In the genomic region with DNA sequence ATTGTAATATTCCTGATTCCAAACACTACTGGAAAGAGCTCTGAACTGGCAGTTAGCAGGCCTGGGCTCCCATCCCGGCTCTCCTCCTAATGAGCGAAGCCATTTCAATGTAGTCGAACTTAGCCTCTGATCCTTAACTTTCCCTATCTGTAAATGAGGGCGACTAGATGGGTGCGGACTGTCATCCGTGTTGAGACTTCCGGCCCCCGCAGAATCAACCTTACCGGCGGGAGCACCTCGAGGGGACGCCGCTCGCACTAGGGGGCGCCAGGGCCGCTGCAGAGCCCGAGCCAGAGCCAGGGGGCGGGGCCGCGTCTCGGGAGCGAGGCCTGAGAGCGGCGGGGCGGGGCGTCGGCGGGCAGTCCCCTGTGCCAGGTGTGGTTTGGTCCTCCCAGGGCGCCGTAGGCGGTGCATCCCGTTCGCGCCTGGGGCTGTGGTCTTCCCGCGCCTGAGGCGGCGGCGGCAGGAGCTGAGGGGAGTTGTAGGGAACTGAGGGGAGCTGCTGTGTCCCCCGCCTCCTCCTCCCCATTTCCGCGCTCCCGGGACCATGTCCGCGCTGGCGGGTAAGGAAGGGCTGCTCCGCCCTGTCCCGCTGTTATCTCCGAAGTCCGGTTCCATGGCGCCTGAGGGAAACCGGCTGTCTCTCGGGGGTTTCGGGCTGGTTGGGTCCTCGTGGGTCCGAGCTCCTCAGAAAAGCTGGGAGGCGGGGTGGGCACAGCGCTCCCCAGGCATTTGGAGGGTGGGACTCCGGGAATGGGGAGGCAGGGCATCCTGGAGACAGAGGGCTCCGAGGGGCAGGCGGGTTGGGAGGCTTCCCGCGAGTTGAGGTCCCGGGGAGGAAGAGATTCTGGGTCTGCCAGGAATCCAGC, we compare ENCODE assay signal across 8 cellular contexts. TPM values are rescaled to one million over a fixed set of nuclear protein-coding genes. Genes with fewer than 3 reads are reported as not detected.
DNase-seq lines count a peak whose midpoint lies in the region; ATAC-seq, FAIRE-seq and TF ChIP-seq lines count a peak whose summit lies in the region.

A gene (plus strand): TSS at position 437 of the 869 bp plus-strand sequence. CDS start 111 bp downstream, at position 548.

- H3K18ac ChIP-seq in H1 (ENCODE audit: extremely low read depth, low read length): no peak within 1 kb of the TSS; the same call in 1 of the 2 replicates
- peak within 1 kb of the TSS in 1 of 2 experiments; percentile 92 for H3K18ac ChIP-seq in mesenchymal stem cell (ENCODE audit: low read depth in 1 of 2, low read length in 2 of 2)

- TF ChIP-seq POLR2A in H1 (IDR thresholded peaks at IDR 0.05; ENCODE audit: control extremely low read depth in 1 of 2, low read depth in 2 of 2, low read length in 2 of 2): peak; percentile 87 to 92

- H3K4me2 ChIP-seq in H1 (ENCODE audit: insufficient read depth in 1 of 2, low read depth in 2 of 2, low read length in 2 of 2): peak within 1 kb of the TSS; percentile 84 to 98
- H3K4me2 ChIP-seq in mesenchymal stem cell (ENCODE audit: low read length, poor library complexity, severe bottlenecking): peak within 1 kb of the TSS; percentile 81

- H4K20me1 ChIP-seq in H1 (replicated peaks in 1 of 2; ENCODE audit: control insufficient read depth in 1 of 2, insufficient read depth in 2 of 2, low read length in 2 of 2): no peaks in the 10 kb centered on the region

- H3K23me2 ChIP-seq in H1 (ENCODE audit: low read depth, low read length): peaks cover 5% of the 10 kb centered on the region; the same call in 1 of the 2 replicates

- peak; percentile 56 to 70 for TF ChIP-seq RAD21 in H1 (IDR thresholded peaks at IDR 0.05 in 1 of 2, conservative IDR thresholded peaks at IDR 0.05 in 1 of 2; ENCODE audit: low read depth in 2 of 2, low read length in 2 of 2)

- peaks cover 5% of the 10 kb centered on the region for H3K79me1 ChIP-seq in H1 (ENCODE audit: low read depth, low read length)
- H3K79me1 ChIP-seq in mesenchymal stem cell (replicated peaks; ENCODE audit: low read length, poor library complexity, severe bottlenecking): peaks cover 27% of the 10 kb centered on the region

- H2BK12ac ChIP-seq in H1 (ENCODE audit: low read depth, low read length) (peak within 1 kb of the TSS; percentile 68; the same call in 1 of the 2 replicates), mesenchymal stem cell (ENCODE audit: low read length in 2 of 2) (peak within 1 kb of the TSS in 1 of 2 experiments; percentile 72)

- no peaks in the 10 kb centered on the region for H3K9me3 Mint-ChIP-seq in Caco-2 (ENCODE audit: unreplicated experiment)

- H3K27ac Mint-ChIP-seq in Caco-2 (ENCODE audit: unreplicated experiment): peak within 1 kb of the TSS; percentile 82

- H3K56ac ChIP-seq in H1 (replicated peaks; ENCODE audit: insufficient read length, low read depth, low read length): peak within 1 kb of the TSS; percentile 82

- peak within 1 kb of the TSS; percentile 83 for H3K4me3 Mint-ChIP-seq in Caco-2 (ENCODE audit: unreplicated experiment)

- H3K9me3 ChIP-seq in Caco-2 (no peaks in the 10 kb centered on the region), HUES48 (ENCODE audit: control insufficient read depth, insufficient read depth, low read length) (no peaks in the 10 kb centered on the region), H1 (ENCODE audit: insufficient read depth in 2 of 2, low read depth in 1 of 2, low read length in 1 of 2) (no peaks in the 10 kb centered on the region), mesenchymal stem cell (ENCODE audit: control insufficient read depth, low read length) (no peaks in the 10 kb centered on the region)

- H3K4me1 Mint-ChIP-seq in Caco-2 (ENCODE audit: low read depth, unreplicated experiment): peaks cover 26% of the 10 kb centered on the region

- BruUV-seq in Caco-2 (replicated peaks; lab: Mats Ljungman, UMichigan): TSS peak; percentile 46

- peak within 1 kb of the TSS; percentile 95 for H4K8ac ChIP-seq in H1 (ENCODE audit: extremely low read depth, insufficient read depth, low read length)
- H4K8ac ChIP-seq in mesenchymal stem cell (ENCODE audit: low read length): peak within 1 kb of the TSS; percentile 81

- H4K91ac ChIP-seq in H1 (replicated peaks; ENCODE audit: insufficient read length, low read length) (peak within 1 kb of the TSS; percentile 72), mesenchymal stem cell (ENCODE audit: low read length) (peak within 1 kb of the TSS; percentile 7)

- H3K27me3 ChIP-seq in Caco-2 (replicated peaks; ENCODE audit: control insufficient read depth, insufficient read depth, low read length) (no peaks in the 10 kb centered on the region), HUES48 (ENCODE audit: control insufficient read depth, insufficient read depth, low read length) (no peaks in the 10 kb centered on the region), H1 (replicated peaks in 1 of 4; ENCODE audit: control insufficient read depth in 3 of 4, extremely low read depth in 1 of 4, insufficient read depth in 3 of 4, low read length in 3 of 4) (no peaks in the 10 kb centered on the region), mesenchymal stem cell (ENCODE audit: control insufficient read depth in 1 of 2, insufficient read depth in 1 of 2, low read length in 2 of 2) (no peaks in the 10 kb centered on the region)

- no peak within 1 kb of the TSS for H2BK120ac ChIP-seq in H1 (replicated peaks; ENCODE audit: low read depth, low read length)
- H2BK120ac ChIP-seq in mesenchymal stem cell (ENCODE audit: low read depth, low read length): peak within 1 kb of the TSS; percentile 42

- peak within 1 kb of the TSS; percentile 17 for H3K4ac ChIP-seq in H1 (replicated peaks; ENCODE audit: insufficient read length, low read depth, low read length)
- peak within 1 kb of the TSS in 1 of 2 experiments; percentile 32 for H3K4ac ChIP-seq in mesenchymal stem cell (ENCODE audit: low read depth in 1 of 2, low read length in 2 of 2)

- H3K27me3 Mint-ChIP-seq in Caco-2 (ENCODE audit: insufficient read depth, unreplicated experiment): no peaks in the 10 kb centered on the region

- intact Hi-C loops in Caco-2 (cut with micrococcal nuclease; ENCODE audit: unreplicated experiment): loop anchor here (1.0 to 5.0 kb wide), 3 partner anchors 19 to 80 kb away; a partner anchor contains a TSS

- DNase-seq in Caco-2 (peak; percentile 93 to 97), NOMO-1 treated with dmso at 0.1 percent for 144 hours (lab: John Stamatoyannopoulos, UW; ENCODE audit: unreplicated experiment) (peak; percentile 91), H1 (ENCODE audit: low read depth in 1 of 2, low spot score in 2 of 2) (peak; percentile 83 to 98), mesenchymal stem cell (peak; percentile 85)
- DNase-seq in activated CD8-positive, alpha-beta memory T cell treated with anti-CD3 and anti-CD28 coated beads for 48 hours (ENCODE audit: low read depth in 2 of 3, low spot score in 2 of 3): peak; percentile 90 to 96 (median 95)
- DNase-seq in stimulated activated CD8-positive, alpha-beta memory T cell treated with anti-CD3 and anti-CD28 coated beads, Interleukin-12 subunit alpha, Interleukin-12 subunit beta, amount 100 ng/mL, for 4 hours (ENCODE audit: low read depth): peak; percentile 98

- TF ChIP-seq CTCF in Caco-2 (IDR thresholded peaks at IDR 0.05; ENCODE audit: insufficient read depth in 1 of 2, low read depth in 1 of 2, low read length in 1 of 2, severe bottlenecking in 1 of 2, unreplicated experiment in 1 of 2) (peak; percentile 76 to 90), H1 (IDR thresholded peaks at IDR 0.05; ENCODE audit: control extremely low read depth in 1 of 3, insufficient read depth in 1 of 3, low read depth in 1 of 3, low read length in 3 of 3) (peak; percentile 63 to 82 (median 77))

- H3K36me3 Mint-ChIP-seq in Caco-2 (ENCODE audit: insufficient read depth, unreplicated experiment): peaks cover 22% of the 10 kb centered on the region

- H3K23ac ChIP-seq in H1 (ENCODE audit: insufficient read length) (no peak within 1 kb of the TSS), mesenchymal stem cell (ENCODE audit: low read length in 2 of 2) (peak within 1 kb of the TSS in 1 of 2 experiments; percentile 55)

- no peak within 1 kb of the TSS for H2BK15ac ChIP-seq in H1 (ENCODE audit: low read length)
- peak within 1 kb of the TSS; percentile 57 for H2BK15ac ChIP-seq in mesenchymal stem cell (ENCODE audit: low read depth, poor library complexity, severe bottlenecking)

- no peak for FAIRE-seq in H1 (lab: Jason Lieb, UNC)

- H3K36me3 ChIP-seq in Caco-2 (ENCODE audit: control insufficient read depth, insufficient read depth, low read length) (no peaks in the 10 kb centered on the region), HUES48 (ENCODE audit: control insufficient read depth, insufficient read depth, low read length) (0 out of 2 replicates have a peak, but pooled peaks cover 3% of the 10 kb centered on the region), H1 (ENCODE audit: control insufficient read depth in 2 of 4, insufficient read depth in 4 of 4, low read length in 3 of 4) (no peaks in the 10 kb centered on the region; a peak in 1 of 8 replicates), mesenchymal stem cell (ENCODE audit: control insufficient read depth in 1 of 2, insufficient read depth in 2 of 2, low read depth in 1 of 2, low read length in 2 of 2) (peaks cover 3 to 16% of the 10 kb centered on the region in 2 experiments)

- H3K9ac ChIP-seq in HUES48 (ENCODE audit: low read depth, low read length) (peak within 1 kb of the TSS; percentile 74), H1 (replicated peaks in 1 of 4; ENCODE audit: extremely low read depth in 1 of 4, low read depth in 3 of 4, low read length in 3 of 4) (peak within 1 kb of the TSS; percentile 79 to 96 (median 86)), mesenchymal stem cell (ENCODE audit: low read length) (peak within 1 kb of the TSS; percentile 88)

- H3K4me1 ChIP-seq in Caco-2: peaks cover 38% of the 10 kb centered on the region
- H3K4me1 ChIP-seq in HUES48 (ENCODE audit: control insufficient read depth, insufficient read depth, low read length): peaks cover 3% of the 10 kb centered on the region; the same call in 1 of the 2 replicates
- peaks cover 0 to 7% (median 4%) of the 10 kb centered on the region in 4 experiments; a peak in 5 of 7 replicates for H3K4me1 ChIP-seq in H1 (replicated peaks in 1 of 4; ENCODE audit: control insufficient read depth in 3 of 4, insufficient read depth in 4 of 4, low read length in 3 of 4)
- H3K4me1 ChIP-seq in mesenchymal stem cell (ENCODE audit: control insufficient read depth, insufficient read depth, low read depth, low read length): peaks cover 11% of the 10 kb centered on the region

- H3K14ac ChIP-seq in H1 (ENCODE audit: insufficient read length): no peak within 1 kb of the TSS
- no peak within 1 kb of the TSS for H3K14ac ChIP-seq in mesenchymal stem cell (ENCODE audit: low read length in 2 of 2)

- peak within 1 kb of the TSS; percentile 62 for H4K5ac ChIP-seq in H1 (ENCODE audit: insufficient read length, low read depth, low read length)

- peak within 1 kb of the TSS; percentile 98 for H2AFZ ChIP-seq in H1 (ENCODE audit: low read length)
- H2AFZ ChIP-seq in mesenchymal stem cell (ENCODE audit: low read depth, low read length): peak within 1 kb of the TSS; percentile 97

- H2BK5ac ChIP-seq in H1 (ENCODE audit: low read depth, low read length) (peak within 1 kb of the TSS; percentile 78; the same call in 1 of the 2 replicates), mesenchymal stem cell (ENCODE audit: low read depth, low read length, poor library complexity, severe bottlenecking) (no peak within 1 kb of the TSS)

- peak; percentile 91 for ATAC-seq in GM21381 (IDR thresholded peaks at IDR 0.05; ENCODE audit: unreplicated experiment)

- no peak within 1 kb of the TSS for H2BK20ac ChIP-seq in H1 (ENCODE audit: low read length)

- peak within 1 kb of the TSS; percentile 85 for H3K27ac ChIP-seq in HUES48 (ENCODE audit: low read depth, low read length)
- peak within 1 kb of the TSS; percentile 73; the same call in 1 of the 2 replicates for H3K27ac ChIP-seq in H1 (ENCODE audit: low read depth, low read length)
- no peak within 1 kb of the TSS for H3K27ac ChIP-seq in mesenchymal stem cell (ENCODE audit: low read length, poor library complexity, severe bottlenecking)

- CTCF ChIA-PET in Caco-2 (lab: Charles Lee): interaction anchor here (0.6 to 4.9 kb wide), 15 partner anchors 9 to 605 kb away, joined by 3 to 42 read pairs (median 4); a partner anchor contains a TSS
- CTCF ChIA-PET in H1 (lab: Charles Lee; ENCODE audit: partially characterized antibody): interaction anchor here (0.6 to 7.8 kb wide), 29 partner anchors 10 to 249 kb away, joined by 3 to 88 read pairs (median 5); a partner anchor contains a TSS

- H2AK5ac ChIP-seq in H1 (ENCODE audit: low read depth, low read length) (0 out of 2 replicates have a peak within 1 kb of the TSS, but pooled peaks have one; percentile 65), mesenchymal stem cell (ENCODE audit: low read length, severe bottlenecking) (peak within 1 kb of the TSS; percentile 11)

- TF ChIP-seq EP300 in H1 (IDR thresholded peaks at IDR 0.05; ENCODE audit: borderline replicate concordance in 1 of 2, low read depth in 2 of 2, low read length in 2 of 2): no peak

- WGBS in H1 (ENCODE audit: extremely low coverage in 1 of 2, insufficient coverage in 1 of 2, insufficient read length in 1 of 2, insufficient replicate concordance in 2 of 2, low coverage in 1 of 2, low lambda C conversion rate in 2 of 2, missing lambda C conversion rate in 1 of 2), 2 experiments: 4% methylated on average over 26 of the region's 64 CpGs; no CpG with 5 or more reads in 1 of the 2 experiments
- 2% methylated on average over 42 of the region's 64 CpGs for WGBS in mesenchymal stem cell

- H3K79me2 ChIP-seq in H1 (ENCODE audit: control insufficient read depth in 1 of 2, insufficient read depth in 2 of 2, low read length in 2 of 2): peaks cover 0 to 41% of the 10 kb centered on the region in 2 experiments; a peak in 2 of 4 replicates

- POLR2A ChIA-PET in Caco-2 (lab: Charles Lee): interaction anchor here (1.2 kb wide), 1 partner anchor 78 kb away, joined by 4 read pairs; no protein-coding TSS in a partner anchor
- POLR2A ChIA-PET in H1 (lab: Charles Lee; ENCODE audit: partially characterized antibody): interaction anchor here (0.6 to 4.5 kb wide), 22 partner anchors 9 to 135 kb away, joined by 3 to 30 read pairs (median 4); a partner anchor contains a TSS

- H3K4me3 ChIP-seq in Caco-2 (ENCODE audit: low read depth, low read length) (peak within 1 kb of the TSS; percentile 81), HUES48 (ENCODE audit: low read depth, low read length) (peak within 1 kb of the TSS; percentile 85), H1 (ENCODE audit: extremely low read depth in 1 of 4, insufficient read depth in 2 of 4, low read depth in 3 of 4, low read length in 4 of 4) (peak within 1 kb of the TSS; percentile 76 to 96 (median 93)), mesenchymal stem cell (ENCODE audit: insufficient read depth in 1 of 2, low read depth in 1 of 2, low read length in 2 of 2) (peak within 1 kb of the TSS; percentile 81 to 95)

RNA-seq across cellular contexts. Expression of the gene that starts here (rescaled TPM):
- 34.8 and 36.3 TPM in 2 replicates for total RNA-seq in Caco-2 (2022)
- 37.6 and 41.1 TPM in 2 replicates for total RNA-seq in H1 (2021; fragmentation: NEBNext Ultra II Directional; extraction: Animal tissue kit (Norgen Biotek cat#: 25700))
- 13.2 and 25.6 TPM in 2 replicates for polyA plus RNA-seq in H1 (2011; rRNA removed)
- polyA plus RNA-seq in H1 (2011; cell fraction: cytosol; rRNA removed): 17.9 TPM
- polyA plus RNA-seq in H1 (2011; cell fraction: nucleus; rRNA removed): 39.1 TPM
- 32.5 to 35.2 TPM (median 35.1 TPM) in 4 replicates for polyA plus RNA-seq in H1 (2012, experiment 1 of 2)
- polyA plus RNA-seq in H1 (2012, experiment 2 of 2): 22.3 TPM
- 23.1 TPM for polyA plus RNA-seq in H1 (2013, experiment 1 of 2)
- 23.2 TPM for polyA plus RNA-seq in H1 (2013, experiment 2 of 2)
- 19.1 and 23.2 TPM in 2 replicates for polyA minus RNA-seq in H1 (2011; rRNA and poly(A)+ RNA removed)
- polyA minus RNA-seq in H1 (2011; cell fraction: cytosol; rRNA and poly(A)+ RNA removed): 19.9 TPM
- polyA minus RNA-seq in H1 (2011; cell fraction: nucleus; rRNA and poly(A)+ RNA removed): 26.2 TPM
- polyA plus RNA-seq in mesenchymal stem cell (2013, experiment 1 of 2): 20.1 TPM
- polyA plus RNA-seq in mesenchymal stem cell (2013, experiment 2 of 2): 17.1 TPM
